In the genomic region with DNA sequence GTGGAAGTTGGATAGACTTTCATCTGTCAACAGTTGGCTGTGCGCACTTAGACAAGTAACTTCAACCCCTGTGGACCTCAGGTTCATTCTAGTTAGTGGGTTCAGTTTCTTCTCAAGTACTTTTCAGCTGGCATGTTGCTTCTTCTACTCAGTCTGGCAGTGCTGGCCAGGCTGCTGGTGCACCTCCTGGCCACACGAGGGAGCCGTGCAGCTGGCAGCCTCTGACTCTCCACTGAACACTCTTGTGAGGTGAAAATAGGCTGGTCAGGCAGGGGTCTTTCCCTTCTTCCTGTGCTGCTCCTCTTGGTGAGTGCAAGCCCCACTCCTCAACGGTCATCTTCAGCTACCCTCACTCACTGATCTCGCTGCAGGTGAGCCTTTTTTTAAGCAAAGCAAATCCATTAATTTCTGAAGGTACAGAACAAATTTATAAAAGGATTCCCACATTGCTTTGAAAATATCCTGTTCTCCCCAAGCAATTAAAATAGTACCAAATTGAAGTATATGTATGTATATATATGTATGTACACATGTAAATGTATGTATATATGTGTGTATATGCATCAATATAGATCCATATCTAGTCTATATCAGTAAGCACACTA, we compare ENCODE assay signal across 8 cellular contexts. TPM values are rescaled to one million over a fixed set of nuclear protein-coding genes. Genes with fewer than 3 reads are reported as not detected.
A peak's percentile ranks its signal among the peaks of the same experiment; 100 is the strongest.
DNase-seq lines count a peak whose midpoint lies in the region; ATAC-seq and TF ChIP-seq lines count a peak whose summit lies in the region.

No MANE protein-coding gene starts in this region.

- CTCF ChIA-PET in activated B cell treated with CpG ODN at 0.5 μM for 24 hours (lab: Charles Lee) = interaction anchor here (0.8 to 6.3 kb wide), 10 partner anchors 10 to 160 kb away, joined by 3 to 44 read pairs (median 4); a partner anchor contains a TSS

- H3K4me1 Mint-ChIP-seq in activated B cell treated with CpG ODN at 0.5 μM for 24 hours = no peaks in the 10 kb centered on the region

- peaks cover 3% of the 10 kb centered on the region for H3K27me3 Mint-ChIP-seq in activated B cell treated with CpG ODN at 0.5 μM for 24 hours

- TF ChIP-seq CTCF in GM12865 (IDR thresholded peaks at IDR 0.05; ENCODE audit: insufficient read depth, low read depth, low read length, missing control alignments) = peak; percentile 78
- TF ChIP-seq CTCF in activated B cell treated with CpG ODN at 0.5 μM for 24 hours (IDR thresholded peaks at IDR 0.05) = peak; percentile 17
- peak; percentile 77 for TF ChIP-seq CTCF in lower lobe of right lung (IDR thresholded peaks at IDR 0.05)

- H3K4me3 Mint-ChIP-seq in activated B cell treated with CpG ODN at 0.5 μM for 24 hours = no peak overlapping the region

- H3K27me3 ChIP-seq in HAP-1 (ENCODE audit: low read depth) (0 out of 2 replicates have a peak, but pooled peaks cover 4% of the 10 kb centered on the region), lower lobe of right lung (ENCODE audit: low read depth) (no peaks in the 10 kb centered on the region)

- H3K36me3 ChIP-seq in HAP-1 (replicated peaks) (no peaks in the 10 kb centered on the region), lower lobe of right lung (peaks cover 26% of the 10 kb centered on the region)

- POLR2A ChIA-PET in activated B cell treated with CpG ODN at 0.5 μM for 24 hours (lab: Charles Lee) = no interaction called here

- ATAC-seq in activated B cell treated with CpG ODN at 0.5 μM for 24 hours (ENCODE audit: low read depth) = peak; percentile 84
- ATAC-seq in lower lobe of right lung = peak; percentile 86 to 92

- intact Hi-C loops in activated B cell treated with CpG ODN at 0.5 μM for 24 hours (cut with micrococcal nuclease) = loop anchor here (1.0 to 5.0 kb wide), 4 partner anchors 10 to 213 kb away; no protein-coding TSS in a partner anchor
- intact Hi-C loops in lower lobe of right lung (cut with DNase I) = no loop called here

- H3K4me1 ChIP-seq in HAP-1 = no peaks in the 10 kb centered on the region
- H3K4me1 ChIP-seq in lower lobe of right lung = peaks cover 4% of the 10 kb centered on the region

- H3K9me3 ChIP-seq in HAP-1 = no peaks in the 10 kb centered on the region
- no peaks in the 10 kb centered on the region for H3K9me3 ChIP-seq in lower lobe of right lung

- H3K27ac ChIP-seq in lower lobe of right lung = no peak overlapping the region

- in situ Hi-C loops in HAP-1 (cut with MboI; ENCODE audit: low sequenced_read_pairs) = no loop called here

- H3K9me3 Mint-ChIP-seq in activated B cell treated with CpG ODN at 0.5 μM for 24 hours = no peaks in the 10 kb centered on the region

- H3K36me3 Mint-ChIP-seq in activated B cell treated with CpG ODN at 0.5 μM for 24 hours (ENCODE audit: low read depth) = no peaks in the 10 kb centered on the region

- H3K4me3 ChIP-seq in GM12865 (ENCODE audit: low read depth, low read length) (no peak overlapping the region), HAP-1 (peak overlapping the region; percentile 8; the same call in 1 of the 2 replicates), lower lobe of right lung (no peak overlapping the region)

- DNase-seq in GM12865 (ENCODE audit: low read depth) = peak; percentile 45
- peak; percentile 61 to 76 for DNase-seq in HAP-1 (ENCODE audit: low spot score in 2 of 2)
- DNase-seq in NCI-H1105 (lab: John Stamatoyannopoulos, UW) = peak; percentile 15
- DNase-seq in activated B cell treated with CpG ODN at 0.5 μM for 24 hours = peak; percentile 35
- DNase-seq in central memory CD4-positive, alpha-beta T cell = peak; percentile 21
- DNase-seq in lower lobe of right lung = peak; percentile 59
- DNase-seq in stimulated activated CD8-positive, alpha-beta memory T cell treated with anti-CD3 and anti-CD28 coated beads, Interleukin-12 subunit alpha, Interleukin-12 subunit beta, amount 100 ng/mL, for 4 hours (ENCODE audit: low read depth) = peak; percentile 22
- DNase-seq in NCI-H1048 (lab: John Stamatoyannopoulos, UW) = no peak

- no peak overlapping the region for H3K27ac Mint-ChIP-seq in activated B cell treated with CpG ODN at 0.5 μM for 24 hours

RNA-seq across cellular contexts. Expression of a gene that starts 30.6 kb away (rescaled TPM):
- total RNA-seq in activated B cell treated with CpG ODN at 0.5 μM for 24 hours (1.3 TPM in 2 replicates), lower lobe of right lung (27.6 TPM)

Comparison
In these comparisons a context has a peak if more than half of its experiments do, and no peak if none do; other contexts are left out.
1. CTCF ChIP-seq: peak in every context shown above with its lines; median percentile 78 in GM12865; 77 in lower lobe of right lung; 17 in activated B cell treated with CpG ODN at 0.5 μM for 24 hours.
2. RNA of a gene that starts 30.6 kb away (total RNA-seq): 27.6 TPM in lower lobe of right lung (single experiment); 1.3 TPM in activated B cell treated with CpG ODN at 0.5 μM for 24 hours; every median in the first group is over 10 times any median in the second.